Comparison of ENCODE assay signal across 1 cellular context in the genomic region with DNA sequence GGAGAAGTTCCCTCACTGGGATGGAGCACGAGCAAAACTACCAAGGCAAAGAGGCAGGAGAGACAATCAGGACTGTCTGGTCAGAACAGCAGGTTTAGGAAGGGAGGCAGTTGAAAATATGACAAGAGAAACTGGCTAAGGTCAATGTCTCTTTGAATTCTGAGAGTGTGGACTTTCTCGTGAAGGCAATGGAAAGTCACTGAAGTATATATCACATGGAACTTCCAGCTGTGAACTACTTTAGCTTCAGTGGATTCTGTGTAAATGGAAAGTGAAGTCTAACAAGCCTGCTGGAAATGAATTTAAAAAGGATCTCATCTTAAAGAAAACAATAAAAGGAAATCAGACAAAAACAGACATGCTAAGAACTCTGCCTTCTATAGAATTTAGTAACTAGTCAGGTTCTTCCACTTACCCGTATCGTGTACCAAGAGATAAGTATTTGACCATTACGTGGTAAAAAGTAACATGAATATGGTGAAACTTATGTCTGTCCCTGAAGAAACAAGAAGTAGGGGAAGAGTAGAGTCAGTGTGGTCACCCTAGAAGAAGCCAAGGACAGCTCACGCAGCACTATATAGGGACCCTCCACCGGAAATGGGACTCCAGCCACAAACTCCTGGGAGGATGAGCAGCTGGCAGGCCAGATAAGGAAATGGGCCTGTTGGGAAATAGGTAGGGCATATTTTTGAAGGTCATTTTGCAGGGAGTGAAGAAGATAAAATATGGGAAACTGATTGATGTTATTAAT.
TF ChIP-seq lines count a peak whose summit lies in the region.

No MANE protein-coding gene starts in this region.

TF ChIP-seq in GM23338, 12 proteins besides CTCF, POLR2A, EP300 and RAD21 (continued from another document):
- TF ChIP-seq, protein P1, sequence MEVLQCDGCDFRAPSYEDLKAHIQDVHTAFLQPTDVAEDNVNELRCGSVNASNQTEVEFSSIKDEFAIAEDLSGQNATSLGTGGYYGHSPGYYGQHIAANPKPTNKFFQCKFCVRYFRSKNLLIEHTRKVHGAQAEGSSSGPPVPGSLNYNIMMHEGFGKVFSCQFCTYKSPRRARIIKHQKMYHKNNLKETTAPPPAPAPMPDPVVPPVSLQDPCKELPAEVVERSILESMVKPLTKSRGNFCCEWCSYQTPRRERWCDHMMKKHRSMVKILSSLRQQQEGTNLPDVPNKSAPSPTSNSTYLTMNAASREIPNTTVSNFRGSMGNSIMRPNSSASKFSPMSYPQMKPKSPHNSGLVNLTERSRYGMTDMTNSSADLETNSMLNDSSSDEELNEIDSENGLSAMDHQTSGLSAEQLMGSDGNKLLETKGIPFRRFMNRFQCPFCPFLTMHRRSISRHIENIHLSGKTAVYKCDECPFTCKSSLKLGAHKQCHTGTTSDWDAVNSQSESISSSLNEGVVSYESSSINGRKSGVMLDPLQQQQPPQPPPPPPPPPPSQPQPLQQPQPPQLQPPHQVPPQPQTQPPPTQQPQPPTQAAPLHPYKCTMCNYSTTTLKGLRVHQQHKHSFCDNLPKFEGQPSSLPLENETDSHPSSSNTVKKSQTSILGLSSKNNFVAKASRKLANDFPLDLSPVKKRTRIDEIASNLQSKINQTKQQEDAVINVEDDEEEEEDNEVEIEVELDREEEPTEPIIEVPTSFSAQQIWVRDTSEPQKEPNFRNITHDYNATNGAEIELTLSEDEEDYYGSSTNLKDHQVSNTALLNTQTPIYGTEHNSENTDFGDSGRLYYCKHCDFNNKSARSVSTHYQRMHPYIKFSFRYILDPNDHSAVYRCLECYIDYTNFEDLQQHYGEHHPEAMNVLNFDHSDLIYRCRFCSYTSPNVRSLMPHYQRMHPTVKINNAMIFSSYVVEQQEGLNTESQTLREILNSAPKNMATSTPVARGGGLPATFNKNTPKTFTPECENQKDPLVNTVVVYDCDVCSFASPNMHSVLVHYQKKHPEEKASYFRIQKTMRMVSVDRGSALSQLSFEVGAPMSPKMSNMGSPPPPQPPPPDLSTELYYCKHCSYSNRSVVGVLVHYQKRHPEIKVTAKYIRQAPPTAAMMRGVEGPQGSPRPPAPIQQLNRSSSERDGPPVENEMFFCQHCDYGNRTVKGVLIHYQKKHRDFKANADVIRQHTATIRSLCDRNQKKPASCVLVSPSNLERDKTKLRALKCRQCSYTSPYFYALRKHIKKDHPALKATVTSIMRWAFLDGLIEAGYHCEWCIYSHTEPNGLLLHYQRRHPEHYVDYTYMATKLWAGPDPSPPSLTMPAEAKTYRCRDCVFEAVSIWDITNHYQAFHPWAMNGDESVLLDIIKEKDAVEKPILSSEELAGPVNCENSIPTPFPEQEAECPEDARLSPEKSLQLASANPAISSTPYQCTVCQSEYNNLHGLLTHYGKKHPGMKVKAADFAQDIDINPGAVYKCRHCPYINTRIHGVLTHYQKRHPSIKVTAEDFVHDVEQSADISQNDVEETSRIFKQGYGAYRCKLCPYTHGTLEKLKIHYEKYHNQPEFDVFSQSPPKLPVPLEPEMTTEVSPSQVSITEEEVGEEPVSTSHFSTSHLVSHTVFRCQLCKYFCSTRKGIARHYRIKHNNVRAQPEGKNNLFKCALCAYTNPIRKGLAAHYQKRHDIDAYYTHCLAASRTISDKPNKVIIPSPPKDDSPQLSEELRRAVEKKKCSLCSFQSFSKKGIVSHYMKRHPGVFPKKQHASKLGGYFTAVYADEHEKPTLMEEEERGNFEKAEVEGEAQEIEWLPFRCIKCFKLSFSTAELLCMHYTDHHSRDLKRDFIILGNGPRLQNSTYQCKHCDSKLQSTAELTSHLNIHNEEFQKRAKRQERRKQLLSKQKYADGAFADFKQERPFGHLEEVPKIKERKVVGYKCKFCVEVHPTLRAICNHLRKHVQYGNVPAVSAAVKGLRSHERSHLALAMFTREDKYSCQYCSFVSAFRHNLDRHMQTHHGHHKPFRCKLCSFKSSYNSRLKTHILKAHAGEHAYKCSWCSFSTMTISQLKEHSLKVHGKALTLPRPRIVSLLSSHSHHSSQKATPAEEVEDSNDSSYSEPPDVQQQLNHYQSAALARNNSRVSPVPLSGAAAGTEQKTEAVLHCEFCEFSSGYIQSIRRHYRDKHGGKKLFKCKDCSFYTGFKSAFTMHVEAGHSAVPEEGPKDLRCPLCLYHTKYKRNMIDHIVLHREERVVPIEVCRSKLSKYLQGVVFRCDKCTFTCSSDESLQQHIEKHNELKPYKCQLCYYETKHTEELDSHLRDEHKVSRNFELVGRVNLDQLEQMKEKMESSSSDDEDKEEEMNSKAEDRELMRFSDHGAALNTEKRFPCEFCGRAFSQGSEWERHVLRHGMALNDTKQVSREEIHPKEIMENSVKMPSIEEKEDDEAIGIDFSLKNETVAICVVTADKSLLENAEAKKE (CRISPR knock-in tag; IDR thresholded peaks at IDR 0.05), result no peak
- TF ChIP-seq, protein P2, sequence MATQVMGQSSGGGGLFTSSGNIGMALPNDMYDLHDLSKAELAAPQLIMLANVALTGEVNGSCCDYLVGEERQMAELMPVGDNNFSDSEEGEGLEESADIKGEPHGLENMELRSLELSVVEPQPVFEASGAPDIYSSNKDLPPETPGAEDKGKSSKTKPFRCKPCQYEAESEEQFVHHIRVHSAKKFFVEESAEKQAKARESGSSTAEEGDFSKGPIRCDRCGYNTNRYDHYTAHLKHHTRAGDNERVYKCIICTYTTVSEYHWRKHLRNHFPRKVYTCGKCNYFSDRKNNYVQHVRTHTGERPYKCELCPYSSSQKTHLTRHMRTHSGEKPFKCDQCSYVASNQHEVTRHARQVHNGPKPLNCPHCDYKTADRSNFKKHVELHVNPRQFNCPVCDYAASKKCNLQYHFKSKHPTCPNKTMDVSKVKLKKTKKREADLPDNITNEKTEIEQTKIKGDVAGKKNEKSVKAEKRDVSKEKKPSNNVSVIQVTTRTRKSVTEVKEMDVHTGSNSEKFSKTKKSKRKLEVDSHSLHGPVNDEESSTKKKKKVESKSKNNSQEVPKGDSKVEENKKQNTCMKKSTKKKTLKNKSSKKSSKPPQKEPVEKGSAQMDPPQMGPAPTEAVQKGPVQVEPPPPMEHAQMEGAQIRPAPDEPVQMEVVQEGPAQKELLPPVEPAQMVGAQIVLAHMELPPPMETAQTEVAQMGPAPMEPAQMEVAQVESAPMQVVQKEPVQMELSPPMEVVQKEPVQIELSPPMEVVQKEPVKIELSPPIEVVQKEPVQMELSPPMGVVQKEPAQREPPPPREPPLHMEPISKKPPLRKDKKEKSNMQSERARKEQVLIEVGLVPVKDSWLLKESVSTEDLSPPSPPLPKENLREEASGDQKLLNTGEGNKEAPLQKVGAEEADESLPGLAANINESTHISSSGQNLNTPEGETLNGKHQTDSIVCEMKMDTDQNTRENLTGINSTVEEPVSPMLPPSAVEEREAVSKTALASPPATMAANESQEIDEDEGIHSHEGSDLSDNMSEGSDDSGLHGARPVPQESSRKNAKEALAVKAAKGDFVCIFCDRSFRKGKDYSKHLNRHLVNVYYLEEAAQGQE (IDR thresholded peaks at IDR 0.05; ENCODE audit: unreplicated experiment), result no peak
- TF ChIP-seq ZNF114 (CRISPR knock-in tag; IDR thresholded peaks at IDR 0.05) (no peak), ZNF331 (CRISPR knock-in tag; IDR thresholded peaks at IDR 0.05; ENCODE audit: low read depth) (no peak), JUNB (IDR thresholded peaks at IDR 0.05; ENCODE audit: unreplicated experiment) (no peak)
- TF ChIP-seq, protein P3, sequence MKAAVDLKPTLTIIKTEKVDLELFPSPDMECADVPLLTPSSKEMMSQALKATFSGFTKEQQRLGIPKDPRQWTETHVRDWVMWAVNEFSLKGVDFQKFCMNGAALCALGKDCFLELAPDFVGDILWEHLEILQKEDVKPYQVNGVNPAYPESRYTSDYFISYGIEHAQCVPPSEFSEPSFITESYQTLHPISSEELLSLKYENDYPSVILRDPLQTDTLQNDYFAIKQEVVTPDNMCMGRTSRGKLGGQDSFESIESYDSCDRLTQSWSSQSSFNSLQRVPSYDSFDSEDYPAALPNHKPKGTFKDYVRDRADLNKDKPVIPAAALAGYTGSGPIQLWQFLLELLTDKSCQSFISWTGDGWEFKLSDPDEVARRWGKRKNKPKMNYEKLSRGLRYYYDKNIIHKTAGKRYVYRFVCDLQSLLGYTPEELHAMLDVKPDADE (IDR thresholded peaks at IDR 0.05), result no peak
